In genomic region chr1:31644560-31645273, GRCh38 we compare ENCODE assay signal across 8 cellular contexts. TPM values are rescaled to one million over a fixed set of nuclear protein-coding genes. Genes with fewer than 3 reads are reported as not detected.
DNase-seq lines count a peak whose midpoint lies in the region; ATAC-seq, FAIRE-seq and TF ChIP-seq lines count a peak whose summit lies in the region.

TSS of gene PEF1 (minus strand) at chr1:31644876. CDS start at chr1:31644864, 12 bp downstream.

- no peaks in the 10 kb centered on the region for H3K36me3 Mint-ChIP-seq in WTC11

- peak within 1 kb of the TSS; percentile 94 for H3K4me3 Mint-ChIP-seq in WTC11

- H3K27ac Mint-ChIP-seq in WTC11, result peak within 1 kb of the TSS; percentile 100

- no peaks in the 10 kb centered on the region for H3K9me3 ChIP-seq in small intestine (ENCODE audit: control insufficient read depth, low read depth)

- 0 to 1% (median 0%) methylated on average over 56 of the region's 56 CpGs for WGBS in small intestine, 3 donors

- no peaks in the 10 kb centered on the region; the same call in 1 of the 2 replicates for H3K9me3 Mint-ChIP-seq in WTC11

- H3K27me3 ChIP-seq in small intestine (ENCODE audit: control insufficient read depth in 2 of 2, insufficient read depth in 2 of 2, low read length in 2 of 2), result no peaks in the 10 kb centered on the region

- CTCF ChIA-PET in AG04449 (lab: Yijun Ruan, JAX), result interaction anchor here (0.9 to 3.5 kb wide), 6 partner anchors 12 to 144 kb away, joined by 3 to 22 read pairs (median 6); no protein-coding TSS in a partner anchor
- CTCF ChIA-PET in WTC11 (lab: Charles Lee), result interaction anchor here (1.0 to 3.8 kb wide), 17 partner anchors 12 to 319 kb away, joined by 3 to 31 read pairs (median 8); partner anchors contain the start of gene SPOCD1

- H3K27ac ChIP-seq in small intestine (ENCODE audit: low read depth in 1 of 2, low read length in 1 of 2), result peak within 1 kb of the TSS; percentile 95 to 99

- DNase-seq in AG04449 (ENCODE audit: low read depth, low spot score) (peak; percentile 82), NCI-H226 (peak; percentile 98), WTC11 (ENCODE audit: low spot score) (peak; percentile 99), cardiac fibroblast (ENCODE audit: low read depth in 2 of 2) (peak; percentile 99), iPS-NIHi11 (ENCODE audit: low spot score) (peak; percentile 99), small intestine (peak; percentile 98)

- H3K4me3 ChIP-seq in AG04449 (ENCODE audit: low read depth, low read length) (peak within 1 kb of the TSS; percentile 98), cardiac fibroblast (replicated peaks in 1 of 2; ENCODE audit: low read depth in 2 of 2, low read length in 2 of 2) (peak within 1 kb of the TSS; percentile 93 to 95), small intestine (ENCODE audit: low read depth in 1 of 2, low read length in 2 of 2) (peak within 1 kb of the TSS; percentile 80 to 87)

- peak; percentile 93 for ATAC-seq in GM18907 (IDR thresholded peaks at IDR 0.05; ENCODE audit: unreplicated experiment)
- peak; percentile 92 for ATAC-seq in HG03159 (IDR thresholded peaks at IDR 0.05; ENCODE audit: unreplicated experiment)
- peak; percentile 80 for ATAC-seq in WTC11

- POLR2A ChIA-PET in AG04449 (lab: Yijun Ruan, JAX) (interaction anchor here (0.8 to 1.9 kb wide), 8 partner anchors 53 to 154 kb away, joined by 3 to 8 read pairs (median 3); partner anchors contain the start of gene COL16A1), WTC11 (lab: Charles Lee) (interaction anchor here (0.6 to 1.3 kb wide), 6 partner anchors 17 to 271 kb away, joined by 3 to 4 read pairs (median 3); no protein-coding TSS in a partner anchor)

- no peaks in the 10 kb centered on the region for H3K36me3 ChIP-seq in small intestine (ENCODE audit: control insufficient read depth in 2 of 2, insufficient read depth in 2 of 2, low read length in 2 of 2)

- no peak for FAIRE-seq in small intestine (lab: Jason Lieb, UNC)

- H3K27me3 Mint-ChIP-seq in WTC11 (ENCODE audit: low read depth), result no peaks in the 10 kb centered on the region; the same call in 1 of the 2 replicates

- peaks cover 19% of the 10 kb centered on the region for H3K4me1 Mint-ChIP-seq in WTC11

- TF ChIP-seq CTCF in AG04449 (IDR thresholded peaks at IDR 0.05; ENCODE audit: insufficient read depth, low read length, missing control alignments), result no peak
- TF ChIP-seq CTCF in WTC11 (IDR thresholded peaks at IDR 0.05), result no peak
- no peak for TF ChIP-seq CTCF in cardiac fibroblast (IDR thresholded peaks at IDR 0.05; ENCODE audit: low read depth, low read length)

- H3K4me1 ChIP-seq in small intestine (ENCODE audit: control insufficient read depth in 2 of 2, insufficient read depth in 1 of 2, low read depth in 1 of 2, low read length in 1 of 2), result peaks cover 0 to 7% of the 10 kb centered on the region in 2 donors

TF ChIP-seq in WTC11, 78 proteins besides CTCF, POLR2A, EP300 and RAD21 (continues in another document):
- TF ChIP-seq SMAD3 (CRISPR knock-in tag; IDR thresholded peaks at IDR 0.05; ENCODE audit: borderline replicate concordance) (0 out of 2 replicates have a peak, but pooled peaks have one; percentile 63), ZNF121 (CRISPR knock-in tag; IDR thresholded peaks at IDR 0.05) (0 out of 2 replicates have a peak, but pooled peaks have one; percentile 18), GABPB1 (CRISPR knock-in tag; IDR thresholded peaks at IDR 0.05) (peak; percentile 64), ESRRA (CRISPR knock-in tag; IDR thresholded peaks at IDR 0.05; ENCODE audit: borderline replicate concordance) (0 out of 2 replicates have a peak, but pooled peaks have one; percentile 73), ZNF263 (CRISPR knock-in tag; IDR thresholded peaks at IDR 0.05; ENCODE audit: low read depth) (no peak), ZNF232 (CRISPR knock-in tag; IDR thresholded peaks at IDR 0.05) (0 out of 2 replicates have a peak, but pooled peaks have one; percentile 63), ATF2 (CRISPR knock-in tag; IDR thresholded peaks at IDR 0.05; ENCODE audit: borderline replicate concordance, low read depth) (no peak), ZBTB21 (CRISPR knock-in tag; IDR thresholded peaks at IDR 0.05; ENCODE audit: borderline replicate concordance) (peak; percentile 100), ZNF138 (CRISPR knock-in tag; conservative IDR thresholded peaks at IDR 0.05) (no peak), CBFB (CRISPR knock-in tag; IDR thresholded peaks at IDR 0.05; ENCODE audit: low read depth) (no peak), E2F1 (CRISPR knock-in tag; IDR thresholded peaks at IDR 0.05) (no peak)
- TF ChIP-seq, protein P1, sequence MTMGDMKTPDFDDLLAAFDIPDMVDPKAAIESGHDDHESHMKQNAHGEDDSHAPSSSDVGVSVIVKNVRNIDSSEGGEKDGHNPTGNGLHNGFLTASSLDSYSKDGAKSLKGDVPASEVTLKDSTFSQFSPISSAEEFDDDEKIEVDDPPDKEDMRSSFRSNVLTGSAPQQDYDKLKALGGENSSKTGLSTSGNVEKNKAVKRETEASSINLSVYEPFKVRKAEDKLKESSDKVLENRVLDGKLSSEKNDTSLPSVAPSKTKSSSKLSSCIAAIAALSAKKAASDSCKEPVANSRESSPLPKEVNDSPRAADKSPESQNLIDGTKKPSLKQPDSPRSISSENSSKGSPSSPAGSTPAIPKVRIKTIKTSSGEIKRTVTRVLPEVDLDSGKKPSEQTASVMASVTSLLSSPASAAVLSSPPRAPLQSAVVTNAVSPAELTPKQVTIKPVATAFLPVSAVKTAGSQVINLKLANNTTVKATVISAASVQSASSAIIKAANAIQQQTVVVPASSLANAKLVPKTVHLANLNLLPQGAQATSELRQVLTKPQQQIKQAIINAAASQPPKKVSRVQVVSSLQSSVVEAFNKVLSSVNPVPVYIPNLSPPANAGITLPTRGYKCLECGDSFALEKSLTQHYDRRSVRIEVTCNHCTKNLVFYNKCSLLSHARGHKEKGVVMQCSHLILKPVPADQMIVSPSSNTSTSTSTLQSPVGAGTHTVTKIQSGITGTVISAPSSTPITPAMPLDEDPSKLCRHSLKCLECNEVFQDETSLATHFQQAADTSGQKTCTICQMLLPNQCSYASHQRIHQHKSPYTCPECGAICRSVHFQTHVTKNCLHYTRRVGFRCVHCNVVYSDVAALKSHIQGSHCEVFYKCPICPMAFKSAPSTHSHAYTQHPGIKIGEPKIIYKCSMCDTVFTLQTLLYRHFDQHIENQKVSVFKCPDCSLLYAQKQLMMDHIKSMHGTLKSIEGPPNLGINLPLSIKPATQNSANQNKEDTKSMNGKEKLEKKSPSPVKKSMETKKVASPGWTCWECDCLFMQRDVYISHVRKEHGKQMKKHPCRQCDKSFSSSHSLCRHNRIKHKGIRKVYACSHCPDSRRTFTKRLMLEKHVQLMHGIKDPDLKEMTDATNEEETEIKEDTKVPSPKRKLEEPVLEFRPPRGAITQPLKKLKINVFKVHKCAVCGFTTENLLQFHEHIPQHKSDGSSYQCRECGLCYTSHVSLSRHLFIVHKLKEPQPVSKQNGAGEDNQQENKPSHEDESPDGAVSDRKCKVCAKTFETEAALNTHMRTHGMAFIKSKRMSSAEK (CRISPR knock-in tag; IDR thresholded peaks at IDR 0.05; ENCODE audit: borderline replicate concordance), result no peak
- TF ChIP-seq, protein P2, sequence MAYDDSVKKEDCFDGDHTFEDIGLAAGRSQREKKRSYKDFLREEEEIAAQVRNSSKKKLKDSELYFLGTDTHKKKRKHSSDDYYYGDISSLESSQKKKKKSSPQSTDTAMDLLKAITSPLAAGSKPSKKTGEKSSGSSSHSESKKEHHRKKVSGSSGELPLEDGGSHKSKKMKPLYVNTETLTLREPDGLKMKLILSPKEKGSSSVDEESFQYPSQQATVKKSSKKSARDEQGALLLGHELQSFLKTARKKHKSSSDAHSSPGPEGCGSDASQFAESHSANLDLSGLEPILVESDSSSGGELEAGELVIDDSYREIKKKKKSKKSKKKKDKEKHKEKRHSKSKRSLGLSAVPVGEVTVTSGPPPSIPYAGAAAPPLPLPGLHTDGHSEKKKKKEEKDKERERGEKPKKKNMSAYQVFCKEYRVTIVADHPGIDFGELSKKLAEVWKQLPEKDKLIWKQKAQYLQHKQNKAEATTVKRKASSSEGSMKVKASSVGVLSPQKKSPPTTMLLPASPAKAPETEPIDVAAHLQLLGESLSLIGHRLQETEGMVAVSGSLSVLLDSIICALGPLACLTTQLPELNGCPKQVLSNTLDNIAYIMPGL (CRISPR knock-in tag; IDR thresholded peaks at IDR 0.05), result no peak

RNA-seq across cellular contexts. Expression of gene PEF1, which starts in this region (rescaled TPM):
- 33.7 to 37.0 TPM (median 35.5 TPM) in 3 replicates for total RNA-seq in WTC11 (2021)
- polyA plus RNA-seq in small intestine, result 10 to 100 TPM; 55.5 to 72.2 (median 58.9) TPM

Comparison
In these comparisons a context has a peak if more than half of its experiments do, and no peak if none do; other contexts are left out.
1. Peak in every context shown above with its lines: DNase-seq, ATAC-seq, H3K4me3 ChIP-seq and H3K27ac ChIP-seq.